17 cellular contexts compared by ENCODE assay signal in the genomic region with DNA sequence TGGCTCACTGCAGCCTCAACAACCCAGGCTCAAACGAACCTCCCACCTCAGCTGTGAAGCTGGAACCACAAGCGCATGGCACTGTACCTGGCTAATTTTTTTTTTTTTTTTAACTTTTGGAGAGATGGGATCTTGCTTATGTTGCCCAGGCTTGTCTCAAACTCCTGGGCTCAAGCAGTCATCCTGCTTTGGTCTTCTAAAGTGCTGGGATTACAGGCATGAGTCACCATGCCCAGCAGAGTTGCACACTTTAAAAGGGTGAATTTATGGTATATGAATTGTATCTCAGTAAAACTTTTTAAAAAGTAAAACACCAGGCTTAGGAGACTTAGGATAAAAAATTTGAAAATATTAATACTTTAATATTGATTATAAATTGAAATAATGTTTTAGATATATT.
A peak's percentile ranks its signal among the peaks of the same experiment; 100 is the strongest.
DNase-seq lines count a peak whose midpoint lies in the region; ATAC-seq and TF ChIP-seq lines count a peak whose summit lies in the region.
"Had no signal": no experiment of that assay in that cellular context is flagged by ENCODE, and none has a peak within 500 bp of the region (broad histone marks: within the 10 kb centered on the region; RNA-seq: fewer than 3 reads in every experiment).

No MANE protein-coding gene starts in this region.

- TF ChIP-seq CTCF in AG10803 (conservative IDR thresholded peaks at IDR 0.05; ENCODE audit: low read length) (no peak), fibroblast of the aortic adventitia (IDR thresholded peaks at IDR 0.05; ENCODE audit: insufficient read depth, low read length) (no peak)

- no peaks in the 10 kb centered on the region for H3K27me3 ChIP-seq in adipocyte (replicated peaks; ENCODE audit: control insufficient read depth, insufficient read depth, low read length)
- H3K27me3 ChIP-seq: esophagus squamous epithelium, uterus had no signal

- H3K9ac ChIP-seq in adipocyte (ENCODE audit: low read length) = no peak overlapping the region

- DNase-seq in AG10803 (ENCODE audit: low read depth) (peak; percentile 22), LoVo (ENCODE audit: low spot score) (peak; percentile 25), adipocyte (ENCODE audit: low read depth) (peak; percentile 52), fibroblast of the aortic adventitia (ENCODE audit: low read depth) (peak; percentile 19), OCI-M1 (lab: John Stamatoyannopoulos, UW) (no peak), dedifferentiated amniotic fluid mesenchymal stem cell (ENCODE audit: extremely low spot score) (no peak), NCI-H1436 (lab: John Stamatoyannopoulos, UW) (no peak)
- DNase-seq: activated CD4-positive, CD25-positive, alpha-beta regulatory T cell treated with anti-CD3 and anti-CD28 coated beads, Interleukin-2, amount 50 U/mL, for 72 hours; esophagus squamous epithelium; NCI-H1417 treated with DMSO at 0.1 percent for 48 hours; NCI-H2171; NCI-H69; occipital lobe; uterus had no signal

- ATAC-seq in GM18519 (IDR thresholded peaks at IDR 0.05; ENCODE audit: low FRiP score, unreplicated experiment) = no peak
- ATAC-seq: GM23338 had no signal

- H3K36me3 ChIP-seq in adipocyte (ENCODE audit: control insufficient read depth, insufficient read depth, low read length, severe bottlenecking) = no peaks in the 10 kb centered on the region
- H3K36me3 ChIP-seq: esophagus squamous epithelium, uterus had no signal

- H3K4me3 ChIP-seq in AG10803 (ENCODE audit: low read length) = no peak overlapping the region
- no peak overlapping the region for H3K4me3 ChIP-seq in adipocyte (ENCODE audit: low read length)
- no peak overlapping the region for H3K4me3 ChIP-seq in fibroblast of the aortic adventitia (ENCODE audit: low read depth, low read length)
- H3K4me3 ChIP-seq: esophagus squamous epithelium, GM23338, lung, uterus had no signal

- H3K4me1 ChIP-seq in adipocyte (ENCODE audit: control insufficient read depth, insufficient read depth, low read length) = no peaks in the 10 kb centered on the region
- H3K4me1 ChIP-seq: uterus had no signal

- H3K9me3 ChIP-seq in adipocyte (ENCODE audit: control insufficient read depth, low read length) = no peaks in the 10 kb centered on the region
- H3K9me3 ChIP-seq: esophagus squamous epithelium, uterus had no signal

Comparison
In these comparisons a context has a peak if more than half of its experiments do, and no peak if none do; other contexts are left out.
1. DNase-seq: peak in AG10803 (single experiment), LoVo (single experiment), adipocyte (single experiment) and fibroblast of the aortic adventitia (single experiment); none in OCI-M1 (single experiment), dedifferentiated amniotic fluid mesenchymal stem cell (single experiment) and NCI-H1436 (single experiment).